2 cellular contexts compared by ENCODE assay signal in the genomic region with DNA sequence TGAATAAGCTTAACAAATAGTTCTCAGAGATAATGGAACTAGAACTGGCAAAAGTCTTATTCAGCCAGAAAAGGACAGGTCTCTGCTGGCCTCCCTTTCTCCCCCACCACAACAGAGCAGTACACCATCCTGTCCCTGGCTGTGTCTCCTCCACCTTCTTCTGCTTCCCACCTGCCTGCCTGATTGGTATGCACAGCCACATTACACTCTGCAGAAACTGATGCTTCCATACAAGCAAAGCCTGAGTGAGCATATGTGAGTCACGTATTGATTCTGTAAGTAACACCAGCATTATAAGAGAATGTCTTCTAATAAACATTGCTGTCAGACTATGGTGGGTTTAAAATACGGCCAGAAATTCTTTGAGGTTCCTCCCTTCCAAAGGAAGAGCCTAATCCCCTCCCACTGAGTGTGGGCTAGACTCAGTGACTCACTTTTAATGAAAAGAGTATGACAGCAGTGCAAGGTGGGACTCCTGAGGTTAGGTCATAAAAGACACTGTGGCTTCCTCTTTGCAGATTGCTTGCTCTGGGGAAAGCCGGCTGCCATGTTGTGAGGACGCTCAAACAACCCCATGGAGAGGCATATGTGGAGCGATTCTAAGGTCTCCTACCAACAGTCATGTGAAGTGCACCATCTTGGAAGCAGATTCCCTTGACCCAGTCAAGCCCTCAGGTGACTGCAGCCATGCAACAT.
TF ChIP-seq lines count a peak whose summit lies in the region.

No MANE protein-coding gene starts in this region.

TF ChIP-seq in HCT116, 20 proteins besides CTCF, POLR2A, EP300 and RAD21:
- TF ChIP-seq TCF7L2 (IDR thresholded peaks at IDR 0.05; ENCODE audit: borderline replicate concordance, extremely low read depth, insufficient read depth, insufficient read length) = no peak
- no peak for TF ChIP-seq EGR1 (IDR thresholded peaks at IDR 0.05; ENCODE audit: low read depth)
- peak; percentile 15; the same call in 1 of the 2 replicates for TF ChIP-seq JUND (IDR thresholded peaks at IDR 0.05)
- no peak for TF ChIP-seq ZNF274 (IDR thresholded peaks at IDR 0.05; ENCODE audit: low read depth, low read length)
- TF ChIP-seq CBX3 (IDR thresholded peaks at IDR 0.05; ENCODE audit: low read depth) = no peak
- TF ChIP-seq, protein P1, sequence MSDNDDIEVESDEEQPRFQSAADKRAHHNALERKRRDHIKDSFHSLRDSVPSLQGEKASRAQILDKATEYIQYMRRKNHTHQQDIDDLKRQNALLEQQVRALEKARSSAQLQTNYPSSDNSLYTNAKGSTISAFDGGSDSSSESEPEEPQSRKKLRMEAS (IDR thresholded peaks at IDR 0.05) = no peak

TF ChIP-seq in SK-N-SH, 30 proteins besides CTCF, POLR2A, EP300 and RAD21:
- TF ChIP-seq, protein P1 (IDR thresholded peaks at IDR 0.05; ENCODE audit: low read depth) = no peak
- TF ChIP-seq MXI1 (IDR thresholded peaks at IDR 0.05; ENCODE audit: low read depth, low read length) (no peak), FOSL2 (IDR thresholded peaks at IDR 0.05; ENCODE audit: borderline replicate concordance, low read depth) (0 out of 2 replicates have a peak, but pooled peaks have one; percentile 30), TCF12 (IDR thresholded peaks at IDR 0.05) (peak; percentile 28; the same call in 1 of the 2 replicates), JUND (IDR thresholded peaks at IDR 0.05) (0 out of 2 replicates have a peak, but pooled peaks have one; percentile 20)
